Comparison of ENCODE assay signal across 1 cellular context in genomic region chr21:46458315-46459023, GRCh38.
TF ChIP-seq lines count a peak whose summit lies in the region.

Gene DIP2A, plus strand, starts transcription at chr21:46458891. Its CDS starts 241 bp downstream, at chr21:46459132.

TF ChIP-seq in HepG2, 621 proteins besides CTCF, POLR2A, EP300 and RAD21 (continued from another document and continues in another):
- TF ChIP-seq SKIL (CRISPR knock-in tag; IDR thresholded peaks at IDR 0.05; ENCODE audit: borderline replicate concordance) (0 out of 2 replicates have a peak, but pooled peaks have one; percentile 40), PAXIP1 (CRISPR knock-in tag; conservative IDR thresholded peaks at IDR 0.05) (peak; percentile 45), CREB1 (IDR thresholded peaks at IDR 0.05) (peak; percentile 75), CREB1 (CRISPR knock-in tag; IDR thresholded peaks at IDR 0.05) (no peak), STAT5B (CRISPR knock-in tag; IDR thresholded peaks at IDR 0.05) (no peak), MXD4 (CRISPR knock-in tag; IDR thresholded peaks at IDR 0.05) (peak; percentile 92), ZNF280B (CRISPR knock-in tag; IDR thresholded peaks at IDR 0.05; ENCODE audit: borderline replicate concordance) (peak; percentile 68; the same call in 1 of the 2 replicates), PCBP1 (IDR thresholded peaks at IDR 0.05; ENCODE audit: borderline replicate concordance, low read depth, low read length) (0 out of 2 replicates have a peak, but pooled peaks have one; percentile 20), HNRNPLL (IDR thresholded peaks at IDR 0.05; ENCODE audit: low read depth, low read length, poor library complexity, severe bottlenecking) (peak; percentile 81), RARA (CRISPR knock-in tag; IDR thresholded peaks at IDR 0.05) (peak; percentile 24; the same call in 1 of the 2 replicates), DR1 (CRISPR knock-in tag; IDR thresholded peaks at IDR 0.05) (peak; percentile 78; the same call in 1 of the 2 replicates), REST (IDR thresholded peaks at IDR 0.05; ENCODE audit: borderline replicate concordance in 1 of 2, low read depth in 1 of 2, low read length in 2 of 2) (0 out of 4 replicates have a peak, but pooled peaks of 1 of the 2 experiments have one; percentile 16), JUND (CRISPR knock-in tag; IDR thresholded peaks at IDR 0.05) (no peak), CREM (IDR thresholded peaks at IDR 0.05) (peak; percentile 32; the same call in 1 of the 2 replicates), CREM (CRISPR knock-in tag; IDR thresholded peaks at IDR 0.05) (no peak), CENPT (CRISPR knock-in tag; IDR thresholded peaks at IDR 0.05; ENCODE audit: low read depth) (peak; percentile 15; the same call in 1 of the 2 replicates), ARNTL (CRISPR knock-in tag; IDR thresholded peaks at IDR 0.05) (peak; percentile 74; the same call in 1 of the 2 replicates), MTERF4 (CRISPR knock-in tag; IDR thresholded peaks at IDR 0.05) (no peak), TFDP1 (CRISPR knock-in tag; IDR thresholded peaks at IDR 0.05; ENCODE audit: borderline replicate concordance) (peak; percentile 97), RELA (CRISPR knock-in tag; IDR thresholded peaks at IDR 0.05) (no peak), MAX (IDR thresholded peaks at IDR 0.05) (peak; percentile 84), ZNF276 (CRISPR knock-in tag; IDR thresholded peaks at IDR 0.05; ENCODE audit: low read depth) (peak; percentile 80; the same call in 1 of the 2 replicates), ZNF501 (CRISPR knock-in tag; IDR thresholded peaks at IDR 0.05) (peak; percentile 85), PRDM15 (CRISPR knock-in tag; IDR thresholded peaks at IDR 0.05) (0 out of 2 replicates have a peak, but pooled peaks have one; percentile 43), CBFB (CRISPR knock-in tag; IDR thresholded peaks at IDR 0.05) (0 out of 2 replicates have a peak, but pooled peaks have one; percentile 7), TBX3 (IDR thresholded peaks at IDR 0.05; ENCODE audit: borderline replicate concordance) (peak; percentile 56; the same call in 1 of the 2 replicates), HNRNPUL1 (IDR thresholded peaks at IDR 0.05; ENCODE audit: low read depth, low read length) (peak; percentile 67; the same call in 1 of the 2 replicates), KMT2A (CRISPR knock-in tag; IDR thresholded peaks at IDR 0.05) (peak; percentile 82), ZNF800 (CRISPR knock-in tag; IDR thresholded peaks at IDR 0.05) (peak; percentile 42; the same call in 1 of the 2 replicates), HIVEP1 (CRISPR knock-in tag; IDR thresholded peaks at IDR 0.05) (peak; percentile 70; the same call in 1 of the 2 replicates), ZNF564 (CRISPR knock-in tag; IDR thresholded peaks at IDR 0.05) (peak; percentile 92), SAFB2 (CRISPR knock-in tag; IDR thresholded peaks at IDR 0.05; ENCODE audit: borderline replicate concordance, low read depth) (peak; percentile 67; the same call in 1 of the 2 replicates), NR2C2 (CRISPR knock-in tag; IDR thresholded peaks at IDR 0.05; ENCODE audit: borderline replicate concordance) (peak; percentile 75; the same call in 1 of the 2 replicates)
